ENCODE assay signal across 1 cellular context in genomic region chr20:37336369-37337207, GRCh38.
TF ChIP-seq lines count a peak whose summit lies in the region.

No MANE protein-coding gene starts in this region.

TF ChIP-seq in H1, 55 proteins besides CTCF, POLR2A, EP300 and RAD21 (continued from another document):
- TF ChIP-seq CHD7 (IDR thresholded peaks at IDR 0.05; ENCODE audit: insufficient replicate concordance, low read length) (no peak), JUN (IDR thresholded peaks at IDR 0.05; ENCODE audit: low read depth, low read length) (no peak), BCL11A (IDR thresholded peaks at IDR 0.05; ENCODE audit: low read depth in 2 of 2, low read length in 2 of 2) (no peak), KDM1A (IDR thresholded peaks at IDR 0.05; ENCODE audit: borderline replicate concordance, low read length) (no peak), FOSL1 (IDR thresholded peaks at IDR 0.05; ENCODE audit: insufficient read depth, low read depth, low read length) (no peak), RFX5 (IDR thresholded peaks at IDR 0.05; ENCODE audit: borderline replicate concordance, low read depth, low read length) (no peak), CHD2 (IDR thresholded peaks at IDR 0.05; ENCODE audit: low read length) (no peak), TAF7 (optimal IDR thresholded peaks at IDR 0.05; ENCODE audit: borderline replicate concordance, low read depth, low read length) (no peak), MAX (IDR thresholded peaks at IDR 0.05) (no peak), SUZ12 (IDR thresholded peaks at IDR 0.05; ENCODE audit: low read length) (no peak), RBBP5 (IDR thresholded peaks at IDR 0.05; ENCODE audit: borderline replicate concordance, low read depth, low read length) (no peak), EZH2 (IDR thresholded peaks at IDR 0.05; ENCODE audit: low read depth, low read length, severe bottlenecking) (no peak), CEBPB (IDR thresholded peaks at IDR 0.05; ENCODE audit: low read depth, low read length) (no peak), SP2 (IDR thresholded peaks at IDR 0.05; ENCODE audit: low read length) (no peak), SRF (IDR thresholded peaks at IDR 0.05; ENCODE audit: low read depth, low read length) (no peak), SIN3A (conservative IDR thresholded peaks at IDR 0.05 in 1 of 2, IDR thresholded peaks at IDR 0.05 in 1 of 2; ENCODE audit: low read depth in 1 of 2, low read length in 2 of 2) (no peak), RNF2 (IDR thresholded peaks at IDR 0.05; ENCODE audit: borderline replicate concordance, low read depth, low read length, missing control alignments, poor library complexity, severe bottlenecking) (no peak), BACH1 (IDR thresholded peaks at IDR 0.05; ENCODE audit: low read length) (no peak)
